1 cellular context compared by ENCODE assay signal in the genomic region with DNA sequence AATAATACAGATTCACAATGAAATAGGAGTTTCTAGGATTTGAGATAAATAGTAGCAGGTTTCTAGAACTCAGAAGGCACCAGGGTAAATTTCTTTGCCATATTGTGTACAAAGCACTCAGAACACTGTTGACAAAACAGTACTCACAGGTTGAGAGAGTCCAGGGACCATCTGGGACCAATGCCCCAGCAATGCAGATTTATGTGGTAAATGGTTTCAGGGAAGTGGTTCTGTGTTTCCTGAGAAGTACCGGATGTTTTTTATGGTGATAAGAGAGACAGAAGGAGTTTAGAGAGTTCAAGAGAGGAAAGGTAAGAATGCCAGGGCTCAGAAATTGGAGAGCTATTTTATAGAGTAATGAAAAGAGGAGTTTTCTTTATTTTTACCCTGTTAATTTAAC.
TF ChIP-seq lines count a peak whose summit lies in the region.

No MANE protein-coding gene starts in this region.

TF ChIP-seq in HepG2, 621 proteins besides CTCF, POLR2A, EP300 and RAD21 (continued from another document and continues in another):
- TF ChIP-seq, protein P1, sequence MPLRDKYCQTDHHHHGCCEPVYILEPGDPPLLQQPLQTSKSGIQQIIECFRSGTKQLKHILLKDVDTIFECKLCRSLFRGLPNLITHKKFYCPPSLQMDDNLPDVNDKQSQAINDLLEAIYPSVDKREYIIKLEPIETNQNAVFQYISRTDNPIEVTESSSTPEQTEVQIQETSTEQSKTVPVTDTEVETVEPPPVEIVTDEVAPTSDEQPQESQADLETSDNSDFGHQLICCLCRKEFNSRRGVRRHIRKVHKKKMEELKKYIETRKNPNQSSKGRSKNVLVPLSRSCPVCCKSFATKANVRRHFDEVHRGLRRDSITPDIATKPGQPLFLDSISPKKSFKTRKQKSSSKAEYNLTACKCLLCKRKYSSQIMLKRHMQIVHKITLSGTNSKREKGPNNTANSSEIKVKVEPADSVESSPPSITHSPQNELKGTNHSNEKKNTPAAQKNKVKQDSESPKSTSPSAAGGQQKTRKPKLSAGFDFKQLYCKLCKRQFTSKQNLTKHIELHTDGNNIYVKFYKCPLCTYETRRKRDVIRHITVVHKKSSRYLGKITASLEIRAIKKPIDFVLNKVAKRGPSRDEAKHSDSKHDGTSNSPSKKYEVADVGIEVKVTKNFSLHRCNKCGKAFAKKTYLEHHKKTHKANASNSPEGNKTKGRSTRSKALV (CRISPR knock-in tag; IDR thresholded peaks at IDR 0.05), result no peak
- TF ChIP-seq ZMAT3 (CRISPR knock-in tag; conservative IDR thresholded peaks at IDR 0.05), result no peak
- TF ChIP-seq ZNF83 (CRISPR knock-in tag; IDR thresholded peaks at IDR 0.05; ENCODE audit: borderline replicate concordance), result no peak
- TF ChIP-seq ONECUT2 (CRISPR knock-in tag; IDR thresholded peaks at IDR 0.05), result no peak
- TF ChIP-seq ZNF780A (CRISPR knock-in tag; IDR thresholded peaks at IDR 0.05), result no peak
- TF ChIP-seq REXO4 (CRISPR knock-in tag; IDR thresholded peaks at IDR 0.05; ENCODE audit: borderline replicate concordance), result no peak
- TF ChIP-seq, protein P2, sequence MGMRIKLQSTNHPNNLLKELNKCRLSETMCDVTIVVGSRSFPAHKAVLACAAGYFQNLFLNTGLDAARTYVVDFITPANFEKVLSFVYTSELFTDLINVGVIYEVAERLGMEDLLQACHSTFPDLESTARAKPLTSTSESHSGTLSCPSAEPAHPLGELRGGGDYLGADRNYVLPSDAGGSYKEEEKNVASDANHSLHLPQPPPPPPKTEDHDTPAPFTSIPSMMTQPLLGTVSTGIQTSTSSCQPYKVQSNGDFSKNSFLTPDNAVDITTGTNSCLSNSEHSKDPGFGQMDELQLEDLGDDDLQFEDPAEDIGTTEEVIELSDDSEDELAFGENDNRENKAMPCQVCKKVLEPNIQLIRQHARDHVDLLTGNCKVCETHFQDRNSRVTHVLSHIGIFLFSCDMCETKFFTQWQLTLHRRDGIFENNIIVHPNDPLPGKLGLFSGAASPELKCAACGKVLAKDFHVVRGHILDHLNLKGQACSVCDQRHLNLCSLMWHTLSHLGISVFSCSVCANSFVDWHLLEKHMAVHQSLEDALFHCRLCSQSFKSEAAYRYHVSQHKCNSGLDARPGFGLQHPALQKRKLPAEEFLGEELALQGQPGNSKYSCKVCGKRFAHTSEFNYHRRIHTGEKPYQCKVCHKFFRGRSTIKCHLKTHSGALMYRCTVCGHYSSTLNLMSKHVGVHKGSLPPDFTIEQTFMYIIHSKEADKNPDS (CRISPR knock-in tag; IDR thresholded peaks at IDR 0.05), result no peak
- TF ChIP-seq HOXA9 (CRISPR knock-in tag; IDR thresholded peaks at IDR 0.05; ENCODE audit: borderline replicate concordance), result no peak
- no peak for TF ChIP-seq CEBPB (IDR thresholded peaks at IDR 0.05; ENCODE audit: borderline replicate concordance, low read depth, low read length)
- no peak for TF ChIP-seq GMEB2 (CRISPR knock-in tag; IDR thresholded peaks at IDR 0.05; ENCODE audit: low read depth)
- TF ChIP-seq ZBED4 (CRISPR knock-in tag; IDR thresholded peaks at IDR 0.05; ENCODE audit: borderline replicate concordance), result peak; percentile 47; the same call in 1 of the 2 replicates
- TF ChIP-seq, protein P3, sequence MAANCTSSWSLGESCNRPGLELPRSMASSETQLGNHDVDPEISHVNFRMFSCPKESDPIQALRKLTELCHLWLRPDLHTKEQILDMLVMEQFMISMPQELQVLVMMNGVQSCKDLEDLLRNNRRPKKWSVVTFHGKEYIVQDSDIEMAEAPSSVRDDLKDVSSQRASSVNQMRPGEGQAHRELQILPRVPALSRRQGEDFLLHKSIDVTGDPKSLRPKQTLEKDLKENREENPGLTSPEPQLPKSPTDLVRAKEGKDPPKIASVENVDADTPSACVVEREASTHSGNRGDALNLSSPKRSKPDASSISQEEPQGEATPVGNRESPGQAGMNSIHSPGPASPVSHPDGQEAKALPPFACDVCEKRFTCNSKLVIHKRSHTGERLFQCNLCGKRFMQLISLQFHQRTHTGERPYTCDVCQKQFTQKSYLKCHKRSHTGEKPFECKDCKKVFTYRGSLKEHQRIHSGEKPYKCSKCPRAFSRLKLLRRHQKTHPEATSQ (CRISPR knock-in tag; IDR thresholded peaks at IDR 0.05; ENCODE audit: borderline replicate concordance), result no peak
- no peak for TF ChIP-seq NFRKB (IDR thresholded peaks at IDR 0.05)
- TF ChIP-seq GZF1 (CRISPR knock-in tag; IDR thresholded peaks at IDR 0.05), result no peak
- no peak for TF ChIP-seq HBP1 (CRISPR knock-in tag; IDR thresholded peaks at IDR 0.05; ENCODE audit: low read depth)
- TF ChIP-seq FOXP1 (IDR thresholded peaks at IDR 0.05), result no peak
- TF ChIP-seq FOXP1 (CRISPR knock-in tag; IDR thresholded peaks at IDR 0.05), result peak; percentile 77
- TF ChIP-seq ATF4 (CRISPR knock-in tag; IDR thresholded peaks at IDR 0.05), result no peak
- TF ChIP-seq ZNF512 (CRISPR knock-in tag; IDR thresholded peaks at IDR 0.05), result no peak
- TF ChIP-seq MTA1 (CRISPR knock-in tag; IDR thresholded peaks at IDR 0.05; ENCODE audit: borderline replicate concordance), result no peak
- TF ChIP-seq ETV6 (CRISPR knock-in tag; conservative IDR thresholded peaks at IDR 0.05), result no peak
- peak; percentile 70 for TF ChIP-seq RARA (CRISPR knock-in tag; IDR thresholded peaks at IDR 0.05)
- peak; percentile 77 for TF ChIP-seq FOXA3 (CRISPR knock-in tag; IDR thresholded peaks at IDR 0.05)
- no peak for TF ChIP-seq THAP11 (CRISPR knock-in tag; IDR thresholded peaks at IDR 0.05)
- TF ChIP-seq POGK (CRISPR knock-in tag; conservative IDR thresholded peaks at IDR 0.05), result no peak
- TF ChIP-seq, protein P4, sequence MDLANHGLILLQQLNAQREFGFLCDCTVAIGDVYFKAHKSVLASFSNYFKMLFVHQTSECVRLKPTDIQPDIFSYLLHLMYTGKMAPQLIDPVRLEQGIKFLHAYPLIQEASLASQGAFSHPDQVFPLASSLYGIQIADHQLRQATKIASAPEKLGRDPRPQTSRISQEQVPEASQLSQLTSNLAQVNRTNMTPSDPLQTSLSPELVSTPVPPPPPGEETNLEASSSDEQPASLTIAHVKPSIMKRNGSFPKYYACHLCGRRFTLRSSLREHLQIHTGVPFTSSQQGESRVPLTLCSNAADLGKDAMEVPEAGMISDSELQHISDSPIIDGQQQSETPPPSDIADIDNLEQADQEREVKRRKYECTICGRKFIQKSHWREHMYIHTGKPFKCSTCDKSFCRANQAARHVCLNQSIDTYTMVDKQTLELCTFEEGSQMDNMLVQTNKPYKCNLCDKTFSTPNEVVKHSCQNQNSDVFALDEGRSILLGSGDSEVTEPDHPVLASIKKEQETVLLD (CRISPR knock-in tag; IDR thresholded peaks at IDR 0.05; ENCODE audit: low read depth), result no peak
- peak; percentile 28; the same call in 1 of the 2 replicates for TF ChIP-seq BCL6 (CRISPR knock-in tag; IDR thresholded peaks at IDR 0.05)
- TF ChIP-seq MIXL1 (CRISPR knock-in tag; IDR thresholded peaks at IDR 0.05), result 0 out of 2 replicates have a peak, but pooled peaks have one; percentile 11
- TF ChIP-seq ZNF124 (CRISPR knock-in tag; IDR thresholded peaks at IDR 0.05), result no peak
- TF ChIP-seq CBX1 (IDR thresholded peaks at IDR 0.05; ENCODE audit: low read depth), result no peak
- 0 out of 2 replicates have a peak, but pooled peaks have one; percentile 18 for TF ChIP-seq PPARG (CRISPR knock-in tag; conservative IDR thresholded peaks at IDR 0.05)
- TF ChIP-seq SMAD9 (CRISPR knock-in tag; IDR thresholded peaks at IDR 0.05), result no peak
- no peak for TF ChIP-seq ZNF850 (CRISPR knock-in tag; conservative IDR thresholded peaks at IDR 0.05)
- no peak for TF ChIP-seq MYNN (CRISPR knock-in tag; IDR thresholded peaks at IDR 0.05; ENCODE audit: low read depth)
- no peak for TF ChIP-seq TBL1XR1 (IDR thresholded peaks at IDR 0.05; ENCODE audit: borderline replicate concordance, low read length, partially characterized antibody)
